ENCODE assay signal across 22 cellular contexts in the genomic region with DNA sequence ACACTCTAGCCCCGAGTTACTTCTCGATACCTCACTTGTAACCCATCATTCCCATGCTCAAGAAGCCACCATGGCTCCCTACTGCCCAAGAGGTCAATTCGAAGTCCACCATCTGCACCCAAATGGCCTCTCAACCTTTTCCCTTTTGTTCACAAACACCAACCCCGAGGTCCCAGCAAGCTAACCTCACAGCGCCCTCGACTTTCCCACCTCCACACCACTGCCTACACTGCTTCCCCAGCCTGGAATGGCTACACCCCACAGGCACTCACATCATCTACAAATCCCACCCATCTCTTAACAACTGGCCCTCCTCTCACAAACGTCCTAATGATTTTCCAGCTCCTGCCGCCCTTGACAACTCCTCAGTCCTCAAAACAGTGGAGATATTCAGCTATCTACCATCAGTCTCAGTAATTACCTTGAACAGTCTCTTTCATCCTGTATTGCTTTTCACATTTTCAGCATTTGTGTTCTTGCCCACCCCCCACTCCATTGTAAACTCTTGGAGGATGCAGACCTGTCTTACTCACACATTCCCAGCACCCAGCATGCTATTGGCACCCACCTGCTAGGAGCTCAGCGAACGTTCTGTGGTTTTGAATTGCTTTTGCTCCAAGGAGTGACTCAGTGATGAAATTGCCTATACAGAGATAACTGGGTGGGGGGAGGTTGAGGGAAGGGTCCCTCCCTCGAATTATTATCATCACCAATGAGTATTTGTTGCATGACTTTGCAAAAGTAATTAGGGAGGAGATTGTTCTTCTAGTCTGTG.
A peak's percentile ranks its signal among the peaks of the same experiment; 100 is the strongest.
DNase-seq lines count a peak whose midpoint lies in the region; ATAC-seq and TF ChIP-seq lines count a peak whose summit lies in the region.
"Had no signal": no experiment of that assay in that cellular context is flagged by ENCODE, and none has a peak within 500 bp of the region (broad histone marks: within the 10 kb centered on the region; RNA-seq: fewer than 3 reads in every experiment).

No MANE protein-coding gene starts in this region.

- peak overlapping the region; percentile 4 for H3K27ac Mint-ChIP-seq in nephron progenitor cell
- no peak overlapping the region for H3K27ac Mint-ChIP-seq in CD4-positive, alpha-beta T cell
- H3K27ac Mint-ChIP-seq: activated CD8-positive, alpha-beta T cell treated with anti-CD3 and anti-CD28 coated beads, Interleukin-2, amount 10 ng/mL, durations not matched to agents 7 days and 5 days had no signal

- peaks cover 24% of the 10 kb centered on the region for H3K9me3 Mint-ChIP-seq in nephron progenitor cell
- peaks cover 8% of the 10 kb centered on the region for H3K9me3 Mint-ChIP-seq in CD4-positive, alpha-beta T cell

- H3K9me3 ChIP-seq in CD4-positive, alpha-beta T cell (ENCODE audit: control insufficient read depth, low read length): peaks cover 6% of the 10 kb centered on the region

- no peak for ATAC-seq in left colon
- no peak for ATAC-seq in CD4-positive, alpha-beta T cell (ENCODE audit: poor library complexity)
- ATAC-seq: activated CD8-positive, alpha-beta T cell treated with anti-CD3 and anti-CD28 coated beads, Interleukin-2, amount 10 ng/mL, durations not matched to agents 7 days and 5 days had no signal

- no peaks in the 10 kb centered on the region for H3K27me3 ChIP-seq in CD4-positive, alpha-beta T cell (ENCODE audit: control insufficient read depth, insufficient read depth, low read length)

- POLR2A ChIA-PET in HEK293T (lab: Yijun Ruan, JAX) (no interaction called here), RWPE1 (lab: Yijun Ruan, JAX; ENCODE audit: low non-redundant PET) (no interaction called here)
- POLR2A ChIA-PET in CD4-positive, alpha-beta T cell (lab: Charles Lee): no interaction called here

- peaks cover under 1% of the 10 kb centered on the region for H3K4me1 Mint-ChIP-seq in nephron progenitor cell
- no peaks in the 10 kb centered on the region for H3K4me1 Mint-ChIP-seq in CD4-positive, alpha-beta T cell (ENCODE audit: low read depth)
- H3K4me1 Mint-ChIP-seq: activated naive CD8-positive, alpha-beta T cell treated with anti-CD3 and anti-CD28 coated beads for 36 hours had no signal

- peak; percentile 1 for DNase-seq in HEK293T (ENCODE audit: extremely low spot score)
- DNase-seq in RWPE1 (ENCODE audit: low spot score): peak; percentile 60
- peak; percentile 54 for DNase-seq in choroid plexus epithelial cell (ENCODE audit: low read depth)
- DNase-seq in nephron progenitor cell: no peak
- no peak for DNase-seq in left colon
- no peak for DNase-seq in CD4-positive, alpha-beta T cell
- no peak for DNase-seq in NCI-H2107 treated with DMSO at 0.1 percent for 48 hours (lab: John Stamatoyannopoulos, UW; ENCODE audit: unreplicated experiment)
- no peak for DNase-seq in inferior parietal cortex (ENCODE audit: extremely low spot score)
- DNase-seq: activated CD8-positive, alpha-beta T cell treated with anti-CD3 and anti-CD28 coated beads, Interleukin-2, amount 10 ng/mL, durations not matched to agents 7 days and 5 days; activated effector memory CD4-positive, alpha-beta T cell treated with Interleukin-2 at 50 U/mL for 16 hours; activated naive CD8-positive, alpha-beta T cell treated with anti-CD3 and anti-CD28 coated beads for 36 hours; aorta; foreskin fibroblast; Karpas-422; left cardiac atrium; mesenchymal stem cell; NCI-H526 treated with DMSO at 0.1 percent for 48 hours; occipital lobe; SK-N-SH; T-helper 2 cell; tibial artery had no signal

- H3K27ac ChIP-seq in RWPE1: peak overlapping the region; percentile 86
- no peak overlapping the region for H3K27ac ChIP-seq in CD4-positive, alpha-beta T cell (ENCODE audit: low read depth, low read length)
- H3K27ac ChIP-seq: heart right ventricle, tibial artery had no signal

- H3K36me3 Mint-ChIP-seq in nephron progenitor cell (ENCODE audit: low read depth): no peaks in the 10 kb centered on the region
- no peaks in the 10 kb centered on the region for H3K36me3 Mint-ChIP-seq in CD4-positive, alpha-beta T cell (ENCODE audit: low read depth)
- H3K36me3 Mint-ChIP-seq: activated naive CD8-positive, alpha-beta T cell treated with anti-CD3 and anti-CD28 coated beads for 36 hours had no signal

- H3K27me3 Mint-ChIP-seq in nephron progenitor cell (ENCODE audit: low read depth, poor library complexity): peaks cover 4% of the 10 kb centered on the region
- H3K27me3 Mint-ChIP-seq in CD4-positive, alpha-beta T cell: peaks cover 7% of the 10 kb centered on the region

- CTCF ChIA-PET in HEK293T (lab: Yijun Ruan, JAX): no interaction called here
- CTCF ChIA-PET in RWPE1 (lab: Yijun Ruan, JAX): interaction anchor here (1.3 kb wide), 1 partner anchor 109 kb away, joined by 6 read pairs; no protein-coding TSS in a partner anchor
- CTCF ChIA-PET in CD4-positive, alpha-beta T cell (lab: Charles Lee): no interaction called here

- TF ChIP-seq CTCF in RWPE1 (conservative IDR thresholded peaks at IDR 0.05; ENCODE audit: low read depth) (no peak), choroid plexus epithelial cell (conservative IDR thresholded peaks at IDR 0.05; ENCODE audit: low read depth, low read length) (no peak), nephron progenitor cell (IDR thresholded peaks at IDR 0.05) (no peak)
- no peak for TF ChIP-seq CTCF in CD4-positive, alpha-beta T cell (IDR thresholded peaks at IDR 0.05)

- no peak overlapping the region for H3K4me3 ChIP-seq in choroid plexus epithelial cell (ENCODE audit: low read depth, low read length)
- H3K4me3 ChIP-seq: heart right ventricle, tibial artery had no signal

- no peak overlapping the region for H3K4me3 Mint-ChIP-seq in nephron progenitor cell
- no peak overlapping the region for H3K4me3 Mint-ChIP-seq in CD4-positive, alpha-beta T cell
- H3K4me3 Mint-ChIP-seq: activated CD8-positive, alpha-beta T cell treated with anti-CD3 and anti-CD28 coated beads, Interleukin-2, amount 10 ng/mL, durations not matched to agents 7 days and 5 days; activated naive CD8-positive, alpha-beta T cell treated with anti-CD3 and anti-CD28 coated beads for 36 hours had no signal

- intact Hi-C loops in left colon (cut with DNase I, micrococcal nuclease): no loop called here
- intact Hi-C loops in CD4-positive, alpha-beta T cell (cut with DNase I, micrococcal nuclease): no loop called here

TF ChIP-seq in HEK293T, 16 proteins besides CTCF, POLR2A, EP300 and RAD21:
- TF ChIP-seq BHLHE40 (IDR thresholded peaks at IDR 0.05; ENCODE audit: borderline replicate concordance): no peak
- no peak for TF ChIP-seq L3MBTL2 (conservative IDR thresholded peaks at IDR 0.05)
- no peak for TF ChIP-seq ELF4 (IDR thresholded peaks at IDR 0.05)
- no peak for TF ChIP-seq HDGF (IDR thresholded peaks at IDR 0.05; ENCODE audit: borderline replicate concordance)
- no peak for TF ChIP-seq SP1 (IDR thresholded peaks at IDR 0.05)
- no peak for TF ChIP-seq ARNT (IDR thresholded peaks at IDR 0.05)
- no peak for TF ChIP-seq TARDBP (IDR thresholded peaks at IDR 0.05)
- TF ChIP-seq FOXA1 (IDR thresholded peaks at IDR 0.05): no peak
- no peak for TF ChIP-seq SUZ12 (IDR thresholded peaks at IDR 0.05)
- TF ChIP-seq FOXK2 (IDR thresholded peaks at IDR 0.05): no peak
- TF ChIP-seq LEF1 (IDR thresholded peaks at IDR 0.05; ENCODE audit: borderline replicate concordance): no peak
- TF ChIP-seq, protein P1, sequence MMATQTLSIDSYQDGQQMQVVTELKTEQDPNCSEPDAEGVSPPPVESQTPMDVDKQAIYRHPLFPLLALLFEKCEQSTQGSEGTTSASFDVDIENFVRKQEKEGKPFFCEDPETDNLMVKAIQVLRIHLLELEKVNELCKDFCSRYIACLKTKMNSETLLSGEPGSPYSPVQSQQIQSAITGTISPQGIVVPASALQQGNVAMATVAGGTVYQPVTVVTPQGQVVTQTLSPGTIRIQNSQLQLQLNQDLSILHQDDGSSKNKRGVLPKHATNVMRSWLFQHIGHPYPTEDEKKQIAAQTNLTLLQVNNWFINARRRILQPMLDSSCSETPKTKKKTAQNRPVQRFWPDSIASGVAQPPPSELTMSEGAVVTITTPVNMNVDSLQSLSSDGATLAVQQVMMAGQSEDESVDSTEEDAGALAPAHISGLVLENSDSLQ (IDR thresholded peaks at IDR 0.05): no peak
- no peak for TF ChIP-seq ZNF384 (IDR thresholded peaks at IDR 0.05)
- TF ChIP-seq CTBP1 (IDR thresholded peaks at IDR 0.05; ENCODE audit: borderline replicate concordance): no peak
- no peak for TF ChIP-seq FOXM1 (IDR thresholded peaks at IDR 0.05; ENCODE audit: borderline replicate concordance)
- no peak for TF ChIP-seq NFRKB (IDR thresholded peaks at IDR 0.05)

Comparison
In these comparisons a context has a peak if more than half of its experiments do, and no peak if none do; other contexts are left out.
1. DNase-seq: peak in HEK293T (single experiment), RWPE1 (single experiment) and choroid plexus epithelial cell (single experiment); none in nephron progenitor cell (single experiment), left colon (0 of 2), CD4-positive, alpha-beta T cell (0 of 10), NCI-H2107 treated with DMSO at 0.1 percent for 48 hours (single experiment) and inferior parietal cortex (single experiment).